ENCODE assay signal across 1 cellular context in genomic region chr2:164595031-164595430, GRCh38.
TF ChIP-seq lines count a peak whose summit lies in the region.

No MANE protein-coding gene starts in this region.

TF ChIP-seq in WTC11, 78 proteins besides CTCF, POLR2A, EP300 and RAD21 (continued from another document):
- no peak for TF ChIP-seq AFF4 (CRISPR knock-in tag; IDR thresholded peaks at IDR 0.05; ENCODE audit: borderline replicate concordance)
- TF ChIP-seq STAT6 (CRISPR knock-in tag; conservative IDR thresholded peaks at IDR 0.05; ENCODE audit: low read depth), result no peak
- TF ChIP-seq GABPB1 (CRISPR knock-in tag; IDR thresholded peaks at IDR 0.05), result no peak
